ENCODE assay signal across 2 cellular contexts in the genomic region with DNA sequence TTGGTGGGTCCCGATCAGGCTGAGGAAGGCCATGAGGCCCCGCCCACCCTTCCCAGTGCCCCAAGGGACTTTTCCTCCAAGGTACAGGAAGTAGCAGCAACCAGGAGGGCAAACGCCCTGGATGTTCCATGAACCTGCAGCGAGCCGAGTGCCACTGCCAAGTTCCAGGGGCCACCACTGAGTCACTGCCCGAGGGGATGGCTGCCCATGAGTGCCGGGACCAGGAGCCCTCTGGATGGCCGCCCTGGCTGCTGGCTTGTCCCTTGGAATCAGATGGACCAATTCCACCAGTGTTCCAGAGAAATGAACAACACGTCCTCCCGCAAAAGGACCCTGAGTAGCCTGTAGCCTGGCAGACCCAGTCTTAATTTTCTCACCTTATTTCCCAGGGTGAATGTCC.
TF ChIP-seq lines count a peak whose summit lies in the region.

No MANE protein-coding gene starts in this region.

TF ChIP-seq in liver, 16 proteins besides CTCF, POLR2A, EP300 and RAD21:
- TF ChIP-seq FOXA1 (IDR thresholded peaks at IDR 0.05) (no peak), HNF4A (conservative IDR thresholded peaks at IDR 0.05) (no peak), FOXA2 (IDR thresholded peaks at IDR 0.05) (no peak), MAX (IDR thresholded peaks at IDR 0.05) (no peak), ZBTB33 (IDR thresholded peaks at IDR 0.05) (no peak), SP1 (IDR thresholded peaks at IDR 0.05) (no peak), TAF1 (conservative IDR thresholded peaks at IDR 0.05) (no peak), JUND (IDR thresholded peaks at IDR 0.05) (no peak), EGR1 (IDR thresholded peaks at IDR 0.05; ENCODE audit: low read depth in 2 of 2) (no peak), GABPA (IDR thresholded peaks at IDR 0.05 in 1 of 2, conservative IDR thresholded peaks at IDR 0.05 in 1 of 2) (no peak), YY1 (IDR thresholded peaks at IDR 0.05) (no peak), HNF4G (IDR thresholded peaks at IDR 0.05) (no peak), RXRA (IDR thresholded peaks at IDR 0.05) (no peak), NR2F2 (IDR thresholded peaks at IDR 0.05) (no peak)
- TF ChIP-seq, protein P1, sequence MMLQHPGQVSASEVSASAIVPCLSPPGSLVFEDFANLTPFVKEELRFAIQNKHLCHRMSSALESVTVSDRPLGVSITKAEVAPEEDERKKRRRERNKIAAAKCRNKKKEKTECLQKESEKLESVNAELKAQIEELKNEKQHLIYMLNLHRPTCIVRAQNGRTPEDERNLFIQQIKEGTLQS (IDR thresholded peaks at IDR 0.05) = no peak
- TF ChIP-seq, protein P2, sequence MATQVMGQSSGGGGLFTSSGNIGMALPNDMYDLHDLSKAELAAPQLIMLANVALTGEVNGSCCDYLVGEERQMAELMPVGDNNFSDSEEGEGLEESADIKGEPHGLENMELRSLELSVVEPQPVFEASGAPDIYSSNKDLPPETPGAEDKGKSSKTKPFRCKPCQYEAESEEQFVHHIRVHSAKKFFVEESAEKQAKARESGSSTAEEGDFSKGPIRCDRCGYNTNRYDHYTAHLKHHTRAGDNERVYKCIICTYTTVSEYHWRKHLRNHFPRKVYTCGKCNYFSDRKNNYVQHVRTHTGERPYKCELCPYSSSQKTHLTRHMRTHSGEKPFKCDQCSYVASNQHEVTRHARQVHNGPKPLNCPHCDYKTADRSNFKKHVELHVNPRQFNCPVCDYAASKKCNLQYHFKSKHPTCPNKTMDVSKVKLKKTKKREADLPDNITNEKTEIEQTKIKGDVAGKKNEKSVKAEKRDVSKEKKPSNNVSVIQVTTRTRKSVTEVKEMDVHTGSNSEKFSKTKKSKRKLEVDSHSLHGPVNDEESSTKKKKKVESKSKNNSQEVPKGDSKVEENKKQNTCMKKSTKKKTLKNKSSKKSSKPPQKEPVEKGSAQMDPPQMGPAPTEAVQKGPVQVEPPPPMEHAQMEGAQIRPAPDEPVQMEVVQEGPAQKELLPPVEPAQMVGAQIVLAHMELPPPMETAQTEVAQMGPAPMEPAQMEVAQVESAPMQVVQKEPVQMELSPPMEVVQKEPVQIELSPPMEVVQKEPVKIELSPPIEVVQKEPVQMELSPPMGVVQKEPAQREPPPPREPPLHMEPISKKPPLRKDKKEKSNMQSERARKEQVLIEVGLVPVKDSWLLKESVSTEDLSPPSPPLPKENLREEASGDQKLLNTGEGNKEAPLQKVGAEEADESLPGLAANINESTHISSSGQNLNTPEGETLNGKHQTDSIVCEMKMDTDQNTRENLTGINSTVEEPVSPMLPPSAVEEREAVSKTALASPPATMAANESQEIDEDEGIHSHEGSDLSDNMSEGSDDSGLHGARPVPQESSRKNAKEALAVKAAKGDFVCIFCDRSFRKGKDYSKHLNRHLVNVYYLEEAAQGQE (IDR thresholded peaks at IDR 0.05) = no peak

TF ChIP-seq in HepG2, 621 proteins besides CTCF, POLR2A, EP300 and RAD21:
- no peak for TF ChIP-seq ZSCAN5A (CRISPR knock-in tag; IDR thresholded peaks at IDR 0.05; ENCODE audit: borderline replicate concordance)
- TF ChIP-seq ZFAT (CRISPR knock-in tag; conservative IDR thresholded peaks at IDR 0.05) = no peak
- no peak for TF ChIP-seq U2AF1 (optimal IDR thresholded peaks at IDR 0.05; ENCODE audit: low read depth, low read length)
- TF ChIP-seq KLF11 (CRISPR knock-in tag; IDR thresholded peaks at IDR 0.05) = no peak
- TF ChIP-seq KLF15 (CRISPR knock-in tag; IDR thresholded peaks at IDR 0.05; ENCODE audit: borderline replicate concordance) = no peak
- no peak for TF ChIP-seq KMT2B (CRISPR knock-in tag; IDR thresholded peaks at IDR 0.05)
- no peak for TF ChIP-seq ELK4 (CRISPR knock-in tag; IDR thresholded peaks at IDR 0.05; ENCODE audit: borderline replicate concordance)
- no peak for TF ChIP-seq ZNF891 (CRISPR knock-in tag; IDR thresholded peaks at IDR 0.05)
- TF ChIP-seq TEAD2 (CRISPR knock-in tag; IDR thresholded peaks at IDR 0.05) = no peak
- no peak for TF ChIP-seq ZNF335 (CRISPR knock-in tag; IDR thresholded peaks at IDR 0.05)
- TF ChIP-seq ZNF234 (CRISPR knock-in tag; conservative IDR thresholded peaks at IDR 0.05) = no peak
- no peak for TF ChIP-seq XBP1 (CRISPR knock-in tag; IDR thresholded peaks at IDR 0.05)
- TF ChIP-seq ZNF546 (CRISPR knock-in tag; conservative IDR thresholded peaks at IDR 0.05) = no peak
- TF ChIP-seq NFRKB (IDR thresholded peaks at IDR 0.05) = no peak
- TF ChIP-seq ZNF678 (CRISPR knock-in tag; IDR thresholded peaks at IDR 0.05) = no peak
- no peak for TF ChIP-seq TMF1 (CRISPR knock-in tag; IDR thresholded peaks at IDR 0.05; ENCODE audit: low read depth)
